In the genomic region with DNA sequence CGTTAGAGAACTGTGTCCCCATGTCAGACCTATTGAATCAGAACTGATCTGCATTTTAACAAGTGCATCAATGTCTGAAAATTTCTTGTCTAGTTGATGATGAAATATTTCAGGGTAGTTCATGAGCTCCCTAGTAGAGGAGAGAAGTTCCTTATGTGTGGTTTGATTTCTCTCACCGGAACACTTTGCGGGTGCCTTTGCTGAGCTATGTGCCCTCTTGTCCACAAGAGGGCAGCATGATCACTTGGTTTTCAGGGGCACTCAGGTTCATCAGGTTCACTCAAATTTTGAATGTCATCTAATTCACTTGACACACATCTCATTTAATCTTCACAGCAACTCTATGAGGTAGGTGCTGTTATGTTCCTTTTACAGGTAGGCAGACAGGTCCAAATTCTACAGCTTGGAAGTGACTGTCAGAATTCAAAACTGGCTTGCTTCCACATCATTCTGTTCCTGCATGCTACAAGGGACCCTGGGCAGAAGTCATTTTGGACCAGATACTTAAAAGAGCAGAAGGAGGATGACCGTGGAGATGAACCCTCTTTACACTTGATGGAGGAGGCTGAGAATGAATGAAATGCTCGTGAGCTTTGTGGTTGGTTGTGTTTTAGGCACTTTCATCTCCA, we compare ENCODE assay signal across 8 cellular contexts.
DNase-seq lines count a peak whose midpoint lies in the region; ATAC-seq and TF ChIP-seq lines count a peak whose summit lies in the region.

No MANE protein-coding gene starts in this region.

- no peaks in the 10 kb centered on the region for H3K27me3 ChIP-seq in WERI-Rb-1 (ENCODE audit: insufficient read depth, low read depth, severe bottlenecking)

- DNase-seq in SIG-M5 treated with dmso at 0.1 percent for 504 hours (lab: John Stamatoyannopoulos, UW; ENCODE audit: unreplicated experiment) (peak; percentile 76), SIG-M5 (lab: John Stamatoyannopoulos, UW) (no peak), NCI-H2029 (lab: John Stamatoyannopoulos, UW) (peak; percentile 29), WERI-Rb-1 (peak; percentile 32), kidney tubule cell (ENCODE audit: low spot score) (peak; percentile 70)
- peak; percentile 39 for DNase-seq in central memory CD4-positive, alpha-beta T cell
- DNase-seq in stimulated activated CD4-positive, alpha-beta T cell treated with anti-CD3 and anti-CD28 coated beads, Interleukin-4, amount 100 ng/mL, for 48 hours (ENCODE audit: low read depth in 2 of 2) = peak; percentile 2 to 12

- no peak overlapping the region for H3K27ac ChIP-seq in WERI-Rb-1

- no peak for ATAC-seq in HG02981 (IDR thresholded peaks at IDR 0.05; ENCODE audit: unreplicated experiment)

- no peak overlapping the region for H3K4me3 ChIP-seq in WERI-Rb-1 (ENCODE audit: low read depth, low read length)

- peak; percentile 81 for TF ChIP-seq CTCF in WERI-Rb-1 (IDR thresholded peaks at IDR 0.05; ENCODE audit: low read depth, low read length)

- H3K9me3 ChIP-seq in WERI-Rb-1 (ENCODE audit: severe bottlenecking) = no peaks in the 10 kb centered on the region

- H3K36me3 ChIP-seq in WERI-Rb-1 = peaks cover 18% of the 10 kb centered on the region
